ENCODE assay signal across 12 cellular contexts in the genomic region with DNA sequence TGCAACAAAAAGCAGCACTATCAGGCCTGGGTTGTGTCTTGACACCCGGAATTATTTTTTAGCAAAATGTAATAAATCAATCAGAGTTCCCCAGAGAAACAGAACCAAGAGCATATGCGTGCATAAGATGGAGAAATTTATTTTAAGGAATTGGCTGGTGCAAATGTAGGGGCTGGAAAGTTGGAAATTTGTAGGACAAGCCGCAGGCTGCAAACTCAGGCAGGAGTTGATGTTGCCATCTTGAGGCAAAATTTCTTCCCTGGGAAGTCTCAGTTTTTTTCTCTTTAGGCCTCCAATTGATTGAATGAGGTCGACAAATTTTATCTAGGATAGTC.
DNase-seq lines count a peak whose midpoint lies in the region; ATAC-seq, FAIRE-seq and TF ChIP-seq lines count a peak whose summit lies in the region.
"Had no signal": no experiment of that assay in that cellular context is flagged by ENCODE, and none has a peak within 500 bp of the region (broad histone marks: within the 10 kb centered on the region; RNA-seq: fewer than 3 reads in every experiment).

No MANE protein-coding gene starts in this region.

- H4K8ac ChIP-seq in neuronal stem cell (ENCODE audit: low read depth, low read length), result no peak overlapping the region

- H3K4me1 ChIP-seq in MM.1S (ENCODE audit: low read length) (peaks cover 4% of the 10 kb centered on the region; the same call in 1 of the 2 replicates), astrocyte (ENCODE audit: insufficient read depth, low read length) (peaks cover 8% of the 10 kb centered on the region), neuronal stem cell (ENCODE audit: control insufficient read depth in 2 of 2, insufficient read depth in 1 of 2, low read depth in 1 of 2, low read length in 2 of 2) (peaks cover 2 to 4% of the 10 kb centered on the region in 2 donors)
- H3K4me1 ChIP-seq: foreskin keratinocyte had no signal

- no peaks in the 10 kb centered on the region for H3K79me2 ChIP-seq in MM.1S (ENCODE audit: low read length)
- H3K79me2 ChIP-seq in astrocyte (ENCODE audit: insufficient read depth, low read length), result no peaks in the 10 kb centered on the region

- H3K27me3 Mint-ChIP-seq in activated CD4-positive, alpha-beta memory T cell treated with anti-CD3 and anti-CD28 coated beads, Interleukin-2, amount 10 ng/mL, durations not matched to agents 7 days and 5 days, result peaks cover 2% of the 10 kb centered on the region
- peaks cover 2% of the 10 kb centered on the region for H3K27me3 Mint-ChIP-seq in activated CD4-positive, alpha-beta memory T cell treated with anti-CD3 and anti-CD28 coated beads for 36 hours
- H3K27me3 Mint-ChIP-seq in astrocyte (ENCODE audit: low read depth, unreplicated experiment), result peaks cover 2% of the 10 kb centered on the region

- H2AFZ ChIP-seq in MM.1S (ENCODE audit: low read length) (no peak overlapping the region), astrocyte (ENCODE audit: low read depth, low read length) (no peak overlapping the region), neuronal stem cell (ENCODE audit: low read length) (peak overlapping the region; percentile 86)

- H3K18ac ChIP-seq in neuronal stem cell (ENCODE audit: low read length), result no peak overlapping the region

- H2BK15ac ChIP-seq in neuronal stem cell (ENCODE audit: low read length), result no peak overlapping the region

- H3K4ac ChIP-seq in neuronal stem cell (ENCODE audit: low read length), result no peak overlapping the region

- no peak overlapping the region for H2BK12ac ChIP-seq in neuronal stem cell (ENCODE audit: low read length)

- no peak overlapping the region for H2BK5ac ChIP-seq in neuronal stem cell (ENCODE audit: low read length)

- H3K27ac Mint-ChIP-seq in activated CD4-positive, alpha-beta memory T cell treated with anti-CD3 and anti-CD28 coated beads, Interleukin-2, amount 10 ng/mL, durations not matched to agents 7 days and 5 days, result no peak overlapping the region
- no peak overlapping the region for H3K27ac Mint-ChIP-seq in activated CD4-positive, alpha-beta memory T cell treated with anti-CD3 and anti-CD28 coated beads for 36 hours
- H3K27ac Mint-ChIP-seq in astrocyte (ENCODE audit: unreplicated experiment), result no peak overlapping the region
- H3K27ac Mint-ChIP-seq: CD8-positive, alpha-beta T cell had no signal

- no peak overlapping the region for H3K9ac ChIP-seq in MM.1S (ENCODE audit: low read length)
- H3K9ac ChIP-seq in astrocyte (ENCODE audit: low read length), result no peak overlapping the region
- H3K9ac ChIP-seq in neuronal stem cell (ENCODE audit: low read depth, low read length, poor library complexity), result no peak overlapping the region

- H2BK120ac ChIP-seq in neuronal stem cell (ENCODE audit: low read depth, low read length), result no peak overlapping the region

- H4K91ac ChIP-seq in neuronal stem cell (ENCODE audit: low read depth, low read length, poor library complexity), result no peak overlapping the region

- no peak overlapping the region for H3K23ac ChIP-seq in neuronal stem cell (ENCODE audit: low read depth, low read length, poor library complexity)

- no peak for FAIRE-seq in astrocyte (lab: Jason Lieb, UNC)

- H3K4me2 ChIP-seq in MM.1S (ENCODE audit: low read depth, low read length), result peak overlapping the region; percentile 65; the same call in 1 of the 2 replicates
- peak overlapping the region; percentile 78 for H3K4me2 ChIP-seq in astrocyte (ENCODE audit: low read length)
- no peak overlapping the region for H3K4me2 ChIP-seq in neuronal stem cell (ENCODE audit: insufficient read depth, low read length, poor library complexity, severe bottlenecking)

- H3K36me3 ChIP-seq in MM.1S (replicated peaks; ENCODE audit: insufficient read depth, low read length) (no peaks in the 10 kb centered on the region), astrocyte (ENCODE audit: insufficient read depth, low read length) (no peaks in the 10 kb centered on the region), neuronal stem cell (replicated peaks in 1 of 2; ENCODE audit: control insufficient read depth in 2 of 2, insufficient read depth in 2 of 2, low read length in 2 of 2) (no peaks in the 10 kb centered on the region)
- H3K36me3 ChIP-seq: SJSA1 had no signal

- H3K4me3 Mint-ChIP-seq in activated CD4-positive, alpha-beta memory T cell treated with anti-CD3 and anti-CD28 coated beads, Interleukin-2, amount 10 ng/mL, durations not matched to agents 7 days and 5 days, result peak overlapping the region; percentile 7
- H3K4me3 Mint-ChIP-seq in activated CD4-positive, alpha-beta memory T cell treated with anti-CD3 and anti-CD28 coated beads for 36 hours, result no peak overlapping the region
- no peak overlapping the region for H3K4me3 Mint-ChIP-seq in astrocyte (ENCODE audit: unreplicated experiment)
- H3K4me3 Mint-ChIP-seq: CD8-positive, alpha-beta T cell had no signal

- WGBS in neuronal stem cell (ENCODE audit: extremely low coverage in 2 of 2, insufficient read length in 2 of 2, insufficient replicate concordance in 1 of 2), 2 donors, result no CpG with 5 or more reads among the region's 4 CpGs

- intact Hi-C loops in activated CD4-positive, alpha-beta memory T cell treated with anti-CD3 and anti-CD28 coated beads for 36 hours (cut with micrococcal nuclease), result loop anchor here (1.0 kb wide), 2 partner anchors 225 to 294 kb away; no protein-coding TSS in a partner anchor

- ATAC-seq in HG03175 (IDR thresholded peaks at IDR 0.05; ENCODE audit: unreplicated experiment) (no peak), GM21529 (IDR thresholded peaks at IDR 0.05; ENCODE audit: unreplicated experiment) (no peak)

- CTCF ChIA-PET in activated CD4-positive, alpha-beta memory T cell treated with anti-CD3 and anti-CD28 coated beads, Interleukin-2, amount 10 ng/mL, durations not matched to agents 7 days and 5 days (lab: Charles Lee), result interaction anchor here (2.3 kb wide), 1 partner anchor 226 kb away, joined by 9 read pairs; no protein-coding TSS in a partner anchor
- CTCF ChIA-PET in activated CD4-positive, alpha-beta memory T cell treated with anti-CD3 and anti-CD28 coated beads for 36 hours (lab: Charles Lee), result interaction anchor here (1.0 to 1.5 kb wide), 3 partner anchors 11 to 226 kb away, joined by 3 to 5 read pairs (median 3); no protein-coding TSS in a partner anchor

- H3K4me3 ChIP-seq in MM.1S (ENCODE audit: low read length), result no peak overlapping the region
- H3K4me3 ChIP-seq in astrocyte (ENCODE audit: insufficient read depth, low read depth, low read length), result no peak overlapping the region
- H3K4me3 ChIP-seq in neuronal stem cell (ENCODE audit: low read length in 2 of 2), result no peak overlapping the region

- no peaks in the 10 kb centered on the region for H3K27me3 ChIP-seq in MM.1S (replicated peaks; ENCODE audit: insufficient read depth, low read length)
- no peaks in the 10 kb centered on the region for H3K27me3 ChIP-seq in astrocyte (ENCODE audit: insufficient read depth, low read length)
- no peaks in the 10 kb centered on the region for H3K27me3 ChIP-seq in neuronal stem cell (ENCODE audit: control insufficient read depth in 3 of 3, insufficient read depth in 3 of 3, low read depth in 1 of 3, low read length in 3 of 3)
- H3K27me3 ChIP-seq: foreskin keratinocyte, SJSA1 had no signal

- H3K9me3 ChIP-seq in MM.1S (replicated peaks; ENCODE audit: insufficient read depth, low read length) (no peaks in the 10 kb centered on the region), astrocyte (ENCODE audit: insufficient read depth, low read depth, low read length) (no peaks in the 10 kb centered on the region), neuronal stem cell (replicated peaks in 1 of 2; ENCODE audit: control insufficient read depth in 2 of 2, insufficient read depth in 1 of 2, low read depth in 1 of 2, low read length in 2 of 2) (no peaks in the 10 kb centered on the region)
- H3K9me3 ChIP-seq: SJSA1 had no signal

- TF ChIP-seq CTCF in MM.1S (IDR thresholded peaks at IDR 0.05; ENCODE audit: low read length), result no peak
- no peak for TF ChIP-seq CTCF in astrocyte (IDR thresholded peaks at IDR 0.05; ENCODE audit: insufficient read depth, low read depth, low read length)

- no peak overlapping the region for H2AK5ac ChIP-seq in neuronal stem cell (ENCODE audit: low read depth, low read length)

- POLR2A ChIA-PET in activated CD4-positive, alpha-beta memory T cell treated with anti-CD3 and anti-CD28 coated beads, Interleukin-2, amount 10 ng/mL, durations not matched to agents 7 days and 5 days (lab: Charles Lee), result no interaction called here
- POLR2A ChIA-PET in activated CD4-positive, alpha-beta memory T cell treated with anti-CD3 and anti-CD28 coated beads for 36 hours (lab: Charles Lee), result no interaction called here

- no peaks in the 10 kb centered on the region for H3K9me3 Mint-ChIP-seq in activated CD4-positive, alpha-beta memory T cell treated with anti-CD3 and anti-CD28 coated beads, Interleukin-2, amount 10 ng/mL, durations not matched to agents 7 days and 5 days
- no peaks in the 10 kb centered on the region for H3K9me3 Mint-ChIP-seq in activated CD4-positive, alpha-beta memory T cell treated with anti-CD3 and anti-CD28 coated beads for 36 hours
- H3K9me3 Mint-ChIP-seq in astrocyte (ENCODE audit: unreplicated experiment), result no peaks in the 10 kb centered on the region
- H3K9me3 Mint-ChIP-seq: activated T-cell treated with anti-CD3 and anti-CD28 coated beads, Interleukin-2, amount 50 U/mL, for 4 hours had no signal

- H4K20me1 ChIP-seq in MM.1S (ENCODE audit: insufficient read depth, low read length) (no peaks in the 10 kb centered on the region), astrocyte (ENCODE audit: insufficient read depth, low read length) (no peaks in the 10 kb centered on the region)

- H3K9me2 ChIP-seq in MM.1S (replicated peaks; ENCODE audit: insufficient read depth, low read length), result no peaks in the 10 kb centered on the region

- DNase-seq in activated CD4-positive, alpha-beta memory T cell treated with anti-CD3 and anti-CD28 coated beads, Interleukin-2, amount 10 ng/mL, durations not matched to agents 7 days and 5 days, result no peak
- DNase-seq in activated CD4-positive, alpha-beta memory T cell treated with anti-CD3 and anti-CD28 coated beads for 36 hours, result no peak
- DNase-seq in MM.1S (no peak), astrocyte (ENCODE audit: low read depth) (no peak), neuronal stem cell (ENCODE audit: low spot score) (no peak), NCI-H1436 treated with DMSO at 0.1 percent for 48 hours (lab: John Stamatoyannopoulos, UW) (no peak)

- H3F3A ChIP-seq in MM.1S (ENCODE audit: insufficient read depth, low read length), result no peaks in the 10 kb centered on the region

- H3K27ac ChIP-seq in MM.1S (ENCODE audit: low read length) (no peak overlapping the region), astrocyte (ENCODE audit: low read depth, low read length) (no peak overlapping the region), neuronal stem cell (replicated peaks; ENCODE audit: low read length) (no peak overlapping the region)

- no peaks in the 10 kb centered on the region for H3K79me1 ChIP-seq in neuronal stem cell (ENCODE audit: low read depth, low read length)

- H3K14ac ChIP-seq in neuronal stem cell (ENCODE audit: low read length), result no peak overlapping the region

- no peaks in the 10 kb centered on the region for H3K36me3 Mint-ChIP-seq in activated CD4-positive, alpha-beta memory T cell treated with anti-CD3 and anti-CD28 coated beads, Interleukin-2, amount 10 ng/mL, durations not matched to agents 7 days and 5 days (ENCODE audit: low read depth)
- H3K36me3 Mint-ChIP-seq in activated CD4-positive, alpha-beta memory T cell treated with anti-CD3 and anti-CD28 coated beads for 36 hours, result no peaks in the 10 kb centered on the region
- no peaks in the 10 kb centered on the region for H3K36me3 Mint-ChIP-seq in astrocyte (ENCODE audit: low read depth, unreplicated experiment)
- H3K36me3 Mint-ChIP-seq: CD8-positive, alpha-beta T cell had no signal

- H3K4me1 Mint-ChIP-seq in activated CD4-positive, alpha-beta memory T cell treated with anti-CD3 and anti-CD28 coated beads, Interleukin-2, amount 10 ng/mL, durations not matched to agents 7 days and 5 days, result peaks cover 16% of the 10 kb centered on the region
- peaks cover 8% of the 10 kb centered on the region for H3K4me1 Mint-ChIP-seq in activated CD4-positive, alpha-beta memory T cell treated with anti-CD3 and anti-CD28 coated beads for 36 hours (ENCODE audit: low read depth)
- peaks cover 10% of the 10 kb centered on the region for H3K4me1 Mint-ChIP-seq in astrocyte (ENCODE audit: low read depth, unreplicated experiment)
